ENCODE assay signal across 15 cellular contexts in genomic region chr2:239945751-239946569, GRCh38.
DNase-seq lines count a peak whose midpoint lies in the region; ATAC-seq and TF ChIP-seq lines count a peak whose summit lies in the region.
"Had no signal": no experiment of that assay in that cellular context is flagged by ENCODE, and none has a peak within 500 bp of the region (broad histone marks: within the 10 kb centered on the region; RNA-seq: fewer than 3 reads in every experiment).

No MANE protein-coding gene starts in this region.

- H3K9me3 Mint-ChIP-seq in CD14-positive monocyte = peaks cover 0 to 2% (median 0%) of the 10 kb centered on the region in 7 donors
- H3K9me3 Mint-ChIP-seq: activated T-cell treated with anti-CD3 and anti-CD28 coated beads, Interleukin-2, amount 50 U/mL, for 72 hours had no signal

- 90 to 95% (median 93%) methylated on average over 15 to 25 of the region's 25 CpGs for WGBS in heart left ventricle, 4 donors

- intact Hi-C loops in CD14-positive monocyte (cut with micrococcal nuclease) (loop anchor here in 1 of 2 donors (5.0 kb wide), 1 partner anchor 46 kb away; no protein-coding TSS in a partner anchor), heart left ventricle (cut with DNase I) (no loop called here), posterior cingulate gyrus (cut with DNase I) (no loop called here)

- TF ChIP-seq CTCF in CD14-positive monocyte (IDR thresholded peaks at IDR 0.05) (no peak), heart left ventricle (IDR thresholded peaks at IDR 0.05) (no peak)

- H3K9me3 ChIP-seq in KOPT-K1 (ENCODE audit: insufficient read depth, low read length, poor library complexity, severe bottlenecking) (no peaks in the 10 kb centered on the region), heart left ventricle (no peaks in the 10 kb centered on the region)
- H3K9me3 ChIP-seq: thyroid gland had no signal

- ATAC-seq in heart left ventricle (no peak), GM21526 (IDR thresholded peaks at IDR 0.05; ENCODE audit: low FRiP score, unreplicated experiment) (no peak)

- DNase-seq in CD14-positive monocyte (ENCODE audit: low spot score) (peak; percentile 38), heart left ventricle (peak in 3 of 5 donors; percentile 3 to 52 (median 13)), posterior cingulate gyrus (peak in 8 of 10 donors; percentile 3 to 69 (median 14)), NCI-H2081 treated with DMSO at 0.1 percent for 48 hours (lab: John Stamatoyannopoulos, UW) (no peak)
- no peak for DNase-seq in stimulated activated CD4-positive, alpha-beta T cell treated with anti-CD3 and anti-CD28 coated beads, Interleukin-2, amount 100 ng/mL, for 24 hours
- DNase-seq: DMS 273 treated with DMSO at 0.1 percent for 48 hours, NCI-H1048, NCI-H524 treated with DMSO at 0.1 percent for 48 hours, small intestine, thyroid gland had no signal

- peaks cover 0 to 3% (median 2%) of the 10 kb centered on the region in 3 donors for H3K27me3 Mint-ChIP-seq in CD14-positive monocyte (ENCODE audit: low read depth in 3 of 3)
- H3K27me3 Mint-ChIP-seq: activated CD4-positive, alpha-beta T cell treated with anti-CD3 and anti-CD28 coated beads for 36 hours had no signal

- no peak overlapping the region for H3K4me3 ChIP-seq in heart left ventricle
- H3K4me3 ChIP-seq: thyroid gland had no signal

- no peaks in the 10 kb centered on the region for H3K27me3 ChIP-seq in heart left ventricle
- H3K27me3 ChIP-seq: thyroid gland had no signal

- no peaks in the 10 kb centered on the region; the same call in 1 of the 2 replicates for H3K36me3 ChIP-seq in KOPT-K1 (ENCODE audit: insufficient read depth, low read length)
- H3K36me3 ChIP-seq in heart left ventricle = no peaks in the 10 kb centered on the region
- H3K36me3 ChIP-seq: thyroid gland had no signal

- H3K4me1 Mint-ChIP-seq in CD14-positive monocyte = peaks cover 25% of the 10 kb centered on the region

- H3K27ac ChIP-seq in KOPT-K1 (ENCODE audit: low read depth, low read length, poor library complexity, severe bottlenecking) = peak overlapping the region; percentile 61
- no peak overlapping the region for H3K27ac ChIP-seq in heart left ventricle
- H3K27ac ChIP-seq: C4-2B, thyroid gland had no signal

- peaks cover 0 to 13% (median 0%) of the 10 kb centered on the region in 12 donors for H3K4me1 ChIP-seq in heart left ventricle
- H3K4me1 ChIP-seq: thyroid gland had no signal

- peak overlapping the region in 6 of 7 donors; percentile 85 to 91 (median 88) for H3K27ac Mint-ChIP-seq in CD14-positive monocyte
- H3K27ac Mint-ChIP-seq: activated T-cell treated with anti-CD3 and anti-CD28 coated beads, Interleukin-2, amount 50 U/mL, for 72 hours had no signal

- H3K36me3 Mint-ChIP-seq in CD14-positive monocyte = peaks cover 9 to 11% of the 10 kb centered on the region in 2 donors

- TF ChIP-seq POLR2A in heart left ventricle (IDR thresholded peaks at IDR 0.05) = no peak

- H3K4me3 Mint-ChIP-seq in CD14-positive monocyte = no peak overlapping the region

Comparison
In these comparisons a context has a peak if more than half of its experiments do, and no peak if none do; other contexts are left out.
1. DNase-seq: peak in CD14-positive monocyte (single experiment), heart left ventricle (3 of 5) and posterior cingulate gyrus (8 of 10); none in NCI-H2081 treated with DMSO at 0.1 percent for 48 hours (single experiment) and stimulated activated CD4-positive, alpha-beta T cell treated with anti-CD3 and anti-CD28 coated beads, Interleukin-2, amount 100 ng/mL, for 24 hours (0 of 2).